Comparison of ENCODE assay signal across 1 cellular context in genomic region chr6:45591816-45592359, GRCh38.
TF ChIP-seq lines count a peak whose summit lies in the region.

No MANE protein-coding gene starts in this region.

TF ChIP-seq in IMR-90, 13 proteins besides CTCF, POLR2A, EP300 and RAD21 (continued from another document):
- TF ChIP-seq USF2 (IDR thresholded peaks at IDR 0.05; ENCODE audit: low read depth, low read length) (no peak), ELK1 (IDR thresholded peaks at IDR 0.05; ENCODE audit: borderline replicate concordance, low read depth, low read length) (no peak), RFX5 (IDR thresholded peaks at IDR 0.05; ENCODE audit: low read depth, low read length) (no peak), MAZ (IDR thresholded peaks at IDR 0.05; ENCODE audit: borderline replicate concordance, low read depth, low read length) (no peak), BHLHE40 (IDR thresholded peaks at IDR 0.05; ENCODE audit: low read depth, low read length) (no peak), FOS (IDR thresholded peaks at IDR 0.05; ENCODE audit: low read depth, low read length) (no peak), SMC3 (IDR thresholded peaks at IDR 0.05; ENCODE audit: low read depth, low read length) (no peak), CHD1 (IDR thresholded peaks at IDR 0.05; ENCODE audit: low read depth, low read length) (no peak)
